Comparison of ENCODE assay signal across 11 cellular contexts in the genomic region with DNA sequence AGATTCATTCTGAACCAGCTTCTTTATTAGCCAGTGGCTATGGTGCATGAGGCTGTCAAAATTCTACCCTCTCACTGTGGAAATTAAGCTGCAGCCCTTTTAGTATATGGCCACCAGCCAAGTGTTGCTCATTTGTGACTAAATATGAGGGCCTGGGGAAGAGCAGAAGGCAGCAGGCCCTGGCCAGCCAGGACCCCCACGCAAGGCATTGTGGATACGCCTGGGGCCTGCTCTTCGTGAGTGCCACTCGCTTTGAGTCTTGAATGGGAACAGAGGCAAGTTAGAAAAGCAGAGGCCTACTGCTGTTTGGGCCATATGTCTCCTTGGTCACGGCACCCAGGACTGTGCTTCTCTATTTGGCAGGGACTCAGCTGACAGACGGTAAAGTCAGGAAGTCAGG. TPM values are rescaled to one million over a fixed set of nuclear protein-coding genes. Genes with fewer than 3 reads are reported as not detected.
A peak's percentile ranks its signal among the peaks of the same experiment; 100 is the strongest.
DNase-seq lines count a peak whose midpoint lies in the region; ATAC-seq and TF ChIP-seq lines count a peak whose summit lies in the region.
"Had no signal": no experiment of that assay in that cellular context is flagged by ENCODE, and none has a peak within 500 bp of the region (broad histone marks: within the 10 kb centered on the region; RNA-seq: fewer than 3 reads in every experiment).

No MANE protein-coding gene starts in this region.

- H3K27me3 ChIP-seq in SJCRH30 (no peaks in the 10 kb centered on the region), rectal smooth muscle tissue (ENCODE audit: control insufficient read depth, insufficient read depth, low read length) (peaks cover 4% of the 10 kb centered on the region)

- in situ Hi-C loops in G401 (cut with HindIII; ENCODE audit: low sequenced_read_pairs): no loop called here

- no peak for TF ChIP-seq CTCF in fibroblast of the aortic adventitia (IDR thresholded peaks at IDR 0.05; ENCODE audit: insufficient read depth, low read length)

- no peaks in the 10 kb centered on the region for H3K36me3 ChIP-seq in SJCRH30
- H3K36me3 ChIP-seq in rectal smooth muscle tissue (ENCODE audit: control insufficient read depth, insufficient read depth, low read length): no peaks in the 10 kb centered on the region

- DNase-seq in G401 (ENCODE audit: low spot score) (peak; percentile 87), SJCRH30 (peak in 1 of 2 experiments; percentile 20), fibroblast of the aortic adventitia (ENCODE audit: low read depth) (peak; percentile 7), hippocampal formation (lab: John Stamatoyannopoulos, UW) (no peak), SHP77 treated with DMSO at 0.1 percent for 48 hours (lab: John Stamatoyannopoulos, UW) (no peak)
- DNase-seq in stimulated activated CD4-positive, alpha-beta T cell treated with anti-CD3 and anti-CD28 coated beads, Interleukin-2, amount 100 ng/mL, for 24 hours: no peak
- DNase-seq: activated naive CD4-positive, alpha-beta T cell treated with anti-CD3 and anti-CD28 coated beads, Interleukin-2, amount 50 U/mL, for 16 hours; DND-41 had no signal

- H3K4me3 ChIP-seq in SJCRH30: no peak overlapping the region
- H3K4me3 ChIP-seq in fibroblast of the aortic adventitia (ENCODE audit: low read depth, low read length): no peak overlapping the region
- no peak overlapping the region for H3K4me3 ChIP-seq in rectal smooth muscle tissue (ENCODE audit: low read length)

- H3K4me1 ChIP-seq in SJCRH30 (peaks cover 22% of the 10 kb centered on the region), rectal smooth muscle tissue (ENCODE audit: control insufficient read depth, insufficient read depth, low read length) (peaks cover 13% of the 10 kb centered on the region)

- no peak for ATAC-seq in HG02588 (IDR thresholded peaks at IDR 0.05; ENCODE audit: unreplicated experiment)
- ATAC-seq: Panc1 had no signal

- H3K27ac ChIP-seq in SJCRH30: peak overlapping the region; percentile 20; the same call in 1 of the 2 replicates
- H3K27ac ChIP-seq in rectal smooth muscle tissue (ENCODE audit: low read depth, low read length): peak overlapping the region; percentile 41

- H3K9me3 ChIP-seq in SJCRH30 (replicated peaks): no peaks in the 10 kb centered on the region

- H3K9ac ChIP-seq in rectal smooth muscle tissue (ENCODE audit: low read length): no peak overlapping the region

RNA-seq across cellular contexts. Expression of a gene that starts 10.9 kb away (rescaled TPM):
- 2.0 and 2.3 TPM in 2 replicates for total RNA-seq in G401 (2014; rRNA removed; shearing (Covaris generic))
- total RNA-seq in SJCRH30 (2014; rRNA removed; shearing (Covaris generic)): 0.18 and 0.20 TPM in 2 replicates
- total RNA-seq in fibroblast of the aortic adventitia (ENCODE audit: low replicate concordance): 2.3 and 4.3 TPM in 2 replicates

Comparison
In these comparisons a context has a peak if more than half of its experiments do, and no peak if none do; other contexts are left out.
1. DNase-seq: peak in G401 (single experiment) and fibroblast of the aortic adventitia (single experiment); none in hippocampal formation (0 of 2), SHP77 treated with DMSO at 0.1 percent for 48 hours (single experiment) and stimulated activated CD4-positive, alpha-beta T cell treated with anti-CD3 and anti-CD28 coated beads, Interleukin-2, amount 100 ng/mL, for 24 hours (0 of 2).